Comparison of ENCODE assay signal across 17 cellular contexts in genomic region chr21:34894401-34894800, GRCh38.
DNase-seq lines count a peak whose midpoint lies in the region; ATAC-seq and TF ChIP-seq lines count a peak whose summit lies in the region.
"Had no signal": no experiment of that assay in that cellular context is flagged by ENCODE, and none has a peak within 500 bp of the region (broad histone marks: within the 10 kb centered on the region; RNA-seq: fewer than 3 reads in every experiment).

No MANE protein-coding gene starts in this region.

- no peaks in the 10 kb centered on the region for H3K79me1 ChIP-seq in mesendoderm (ENCODE audit: low read length)

- no CpG with 5 or more reads among the region's 1 CpG for WGBS in mesendoderm (ENCODE audit: extremely low coverage, insufficient coverage, low lambda C conversion rate)
- 82% methylated on average over 1 of the region's 1 CpG for WGBS in prostate gland

- peaks cover 36 to 54% (median 40%) of the 10 kb centered on the region in 4 donors for H3K4me1 Mint-ChIP-seq in CD4-positive, CD25-positive, alpha-beta regulatory T cell
- H3K4me1 Mint-ChIP-seq in effector memory CD8-positive, alpha-beta T cell (ENCODE audit: low read depth in 2 of 2), result peaks cover 18 to 38% of the 10 kb centered on the region in 2 donors

- no peak overlapping the region for H3K4ac ChIP-seq in mesendoderm (ENCODE audit: low read depth, low read length)

- H3K4me3 Mint-ChIP-seq in CD4-positive, CD25-positive, alpha-beta regulatory T cell, result peak overlapping the region in 1 of 4 donors; percentile 82
- no peak overlapping the region for H3K4me3 Mint-ChIP-seq in effector memory CD8-positive, alpha-beta T cell
- H3K4me3 Mint-ChIP-seq: HFFc6 had no signal

- no peaks in the 10 kb centered on the region for H3K27me3 ChIP-seq in CD4-positive, CD25-positive, alpha-beta regulatory T cell (ENCODE audit: control insufficient read depth, insufficient read depth, low read length)
- H3K27me3 ChIP-seq in Loucy (ENCODE audit: insufficient read depth, low read length, poor library complexity, severe bottlenecking), result no peaks in the 10 kb centered on the region
- H3K27me3 ChIP-seq in mesendoderm (ENCODE audit: insufficient read depth, low read length, poor library complexity), result peaks cover 2% of the 10 kb centered on the region
- H3K27me3 ChIP-seq in prostate gland (replicated peaks; ENCODE audit: insufficient read depth), result no peaks in the 10 kb centered on the region

- no peak overlapping the region for H3K56ac ChIP-seq in mesendoderm (ENCODE audit: low read length)

- H3K9me3 ChIP-seq in CD4-positive, CD25-positive, alpha-beta regulatory T cell (ENCODE audit: control insufficient read depth in 2 of 2, low read length in 2 of 2), result no peaks in the 10 kb centered on the region
- H3K9me3 ChIP-seq in Loucy (ENCODE audit: insufficient read depth, low read depth, low read length), result peaks cover 5% of the 10 kb centered on the region; the same call in 1 of the 2 replicates
- no peaks in the 10 kb centered on the region for H3K9me3 ChIP-seq in prostate gland

- intact Hi-C loops in prostate gland (cut with DNase I), result loop anchor here (5.0 kb wide), 4 partner anchors 158 to 1138 kb away; no protein-coding TSS in a partner anchor

- TF ChIP-seq POLR2A in prostate gland (IDR thresholded peaks at IDR 0.05), result no peak

- H2AFZ ChIP-seq in Loucy (ENCODE audit: low read length), result no peak overlapping the region

- peaks cover 26% of the 10 kb centered on the region for H3K36me3 Mint-ChIP-seq in CD4-positive, CD25-positive, alpha-beta regulatory T cell
- peaks cover 13% of the 10 kb centered on the region for H3K36me3 Mint-ChIP-seq in effector memory CD8-positive, alpha-beta T cell (ENCODE audit: insufficient read depth)

- no peaks in the 10 kb centered on the region for H3K27me3 Mint-ChIP-seq in CD4-positive, CD25-positive, alpha-beta regulatory T cell
- H3K27me3 Mint-ChIP-seq in effector memory CD8-positive, alpha-beta T cell, result no peaks in the 10 kb centered on the region

- no peak overlapping the region for H2BK120ac ChIP-seq in mesendoderm (ENCODE audit: low read depth, low read length)

- no peaks in the 10 kb centered on the region for H3K9me2 ChIP-seq in Loucy (replicated peaks; ENCODE audit: low read depth, low read length)

- H3K9ac ChIP-seq in Loucy (ENCODE audit: low read depth, low read length, poor library complexity, severe bottlenecking) (peak overlapping the region; percentile 32), mesendoderm (ENCODE audit: low read length) (no peak overlapping the region)

- H4K5ac ChIP-seq in mesendoderm (ENCODE audit: low read length), result no peak overlapping the region

- H3K79me2 ChIP-seq in Loucy (ENCODE audit: insufficient read depth, low read length) (peaks cover 100% of the 10 kb centered on the region), mesendoderm (ENCODE audit: control insufficient read depth, insufficient read depth, low read length) (no peaks in the 10 kb centered on the region)

- H2BK5ac ChIP-seq in mesendoderm (ENCODE audit: low read length), result no peak overlapping the region

- H3K36me3 ChIP-seq in CD4-positive, CD25-positive, alpha-beta regulatory T cell (ENCODE audit: control insufficient read depth, insufficient read depth, low read length), result peaks cover 5% of the 10 kb centered on the region
- H3K36me3 ChIP-seq in Loucy (ENCODE audit: insufficient read depth, low read length) (peaks cover 40% of the 10 kb centered on the region), mesendoderm (ENCODE audit: control insufficient read depth, insufficient read depth, low read length) (no peaks in the 10 kb centered on the region), prostate gland (no peaks in the 10 kb centered on the region)

- peaks cover 23% of the 10 kb centered on the region for H3K4me1 ChIP-seq in CD4-positive, CD25-positive, alpha-beta regulatory T cell (ENCODE audit: control insufficient read depth, insufficient read depth, low read length, poor library complexity, severe bottlenecking)
- H3K4me1 ChIP-seq in Loucy (ENCODE audit: insufficient read depth, low read length, poor library complexity, severe bottlenecking), result peaks cover 34% of the 10 kb centered on the region
- no peaks in the 10 kb centered on the region for H3K4me1 ChIP-seq in mesendoderm (ENCODE audit: control insufficient read depth, low read depth, low read length)
- H3K4me1 ChIP-seq in prostate gland (replicated peaks), result no peaks in the 10 kb centered on the region

- H2AK5ac ChIP-seq in mesendoderm (ENCODE audit: low read length), result no peak overlapping the region

- peaks cover 0 to 4% (median 0%) of the 10 kb centered on the region in 7 donors for H3K9me3 Mint-ChIP-seq in CD4-positive, CD25-positive, alpha-beta regulatory T cell
- no peaks in the 10 kb centered on the region for H3K9me3 Mint-ChIP-seq in effector memory CD8-positive, alpha-beta T cell

- H3K27ac Mint-ChIP-seq in CD4-positive, CD25-positive, alpha-beta regulatory T cell, result peak overlapping the region; percentile 3 to 82 (median 70)
- H3K27ac Mint-ChIP-seq in effector memory CD8-positive, alpha-beta T cell, result peak overlapping the region; percentile 52 to 56
- H3K27ac Mint-ChIP-seq: HFFc6 had no signal

- H3K23ac ChIP-seq in mesendoderm (ENCODE audit: low read length), result no peak overlapping the region

- no peaks in the 10 kb centered on the region for H3F3A ChIP-seq in Loucy (ENCODE audit: low read depth)

- TF ChIP-seq CTCF in Loucy (conservative IDR thresholded peaks at IDR 0.05; ENCODE audit: low read length), result no peak
- no peak for TF ChIP-seq CTCF in prostate gland (IDR thresholded peaks at IDR 0.05)

- H3K4me2 ChIP-seq in Loucy (ENCODE audit: low read depth, low read length, poor library complexity, severe bottlenecking), result peak overlapping the region; percentile 11
- H3K4me2 ChIP-seq in mesendoderm (ENCODE audit: low read length), result no peak overlapping the region

- DNase-seq in DMS53 (lab: John Stamatoyannopoulos, UW), result peak; percentile 4
- DNase-seq in DMS53 treated with DMSO at 0.1 percent for 48 hours (lab: John Stamatoyannopoulos, UW; ENCODE audit: unreplicated experiment), result no peak
- DNase-seq in CD4-positive, CD25-positive, alpha-beta regulatory T cell, result no peak
- DNase-seq in effector memory CD8-positive, alpha-beta T cell, result no peak
- no peak for DNase-seq in mesendoderm
- no peak for DNase-seq in prostate gland (ENCODE audit: low spot score)
- DNase-seq in epidermal melanocyte (ENCODE audit: insufficient read length, low spot score), result no peak
- DNase-seq: Calu3, DMS79 treated with DMSO at 0.1 percent for 48 hours, GDM1, HFFc6, KBM-7, NCI-H1092, NCI-H510A treated with DMSO at 0.1 percent for 48 hours, SIG-M5 had no signal

- H3K18ac ChIP-seq in mesendoderm (ENCODE audit: low read length), result no peak overlapping the region

- H3K4me3 ChIP-seq in CD4-positive, CD25-positive, alpha-beta regulatory T cell (ENCODE audit: low read depth, low read length), result no peak overlapping the region
- no peak overlapping the region for H3K4me3 ChIP-seq in Loucy (ENCODE audit: low read length, poor library complexity, severe bottlenecking)
- no peak overlapping the region for H3K4me3 ChIP-seq in mesendoderm (ENCODE audit: low read length)
- H3K4me3 ChIP-seq in prostate gland, result no peak overlapping the region

- H4K20me1 ChIP-seq in Loucy (ENCODE audit: insufficient read depth, low read length, poor library complexity, severe bottlenecking), result peaks cover 80% of the 10 kb centered on the region

- ATAC-seq in CD4-positive, CD25-positive, alpha-beta regulatory T cell (ENCODE audit: low read depth in 2 of 2), result no peak
- no peak for ATAC-seq in effector memory CD8-positive, alpha-beta T cell (replicated peaks)

- no peak overlapping the region for H3K27ac ChIP-seq in CD4-positive, CD25-positive, alpha-beta regulatory T cell (ENCODE audit: insufficient read depth, low read length, poor library complexity, severe bottlenecking)
- no peak overlapping the region for H3K27ac ChIP-seq in mesendoderm (ENCODE audit: low read depth, low read length)
- no peak overlapping the region for H3K27ac ChIP-seq in prostate gland
- H3K27ac ChIP-seq: 22Rv1 had no signal

- no peak overlapping the region for H4K8ac ChIP-seq in mesendoderm (ENCODE audit: low read depth, low read length)

- H2BK15ac ChIP-seq in mesendoderm (replicated peaks; ENCODE audit: low read depth), result no peak overlapping the region
